ENCODE assay signal across 8 cellular contexts in genomic region chr13:19845758-19846157, GRCh38. TPM values are rescaled to one million over a fixed set of nuclear protein-coding genes. Genes with fewer than 3 reads are reported as not detected.
DNase-seq lines count a peak whose midpoint lies in the region; ATAC-seq, FAIRE-seq and TF ChIP-seq lines count a peak whose summit lies in the region.

No MANE protein-coding gene starts in this region.

- TF ChIP-seq CTCF in AG09319 (IDR thresholded peaks at IDR 0.05; ENCODE audit: low read depth, low read length) (no peak), GM12878 (IDR thresholded peaks at IDR 0.05 in 2 of 3, conservative IDR thresholded peaks at IDR 0.05 in 1 of 3; ENCODE audit: control insufficient read depth in 2 of 3, extremely low read depth in 1 of 3, insufficient read depth in 1 of 3, low read depth in 3 of 3, low read length in 3 of 3) (no peak), mesothelial cell of epicardium (IDR thresholded peaks at IDR 0.05; ENCODE audit: unreplicated experiment) (no peak)

- no peak for TF ChIP-seq RAD21 in GM12878 (IDR thresholded peaks at IDR 0.05; ENCODE audit: insufficient read depth, low read depth, low read length)

- H3K4me1 ChIP-seq in GM12878 (ENCODE audit: control insufficient read depth, insufficient read depth, low read length), result no peaks in the 10 kb centered on the region

- no peaks in the 10 kb centered on the region for H3K9me3 ChIP-seq in GM12878 (replicated peaks; ENCODE audit: control insufficient read depth, insufficient read depth, low read length)

- ATAC-seq in GM12878 (peak; percentile 67), HG02759 (IDR thresholded peaks at IDR 0.05; ENCODE audit: unreplicated experiment) (no peak)

- H3K9me3 Mint-ChIP-seq in mesothelial cell of epicardium, result no peaks in the 10 kb centered on the region

- CTCF ChIA-PET in GM12878 (lab: Yijun Ruan, JAX), result interaction anchor here (0.6 to 3.7 kb wide), 6 partner anchors 10 to 139 kb away, joined by 3 to 8 read pairs (median 4); partner anchors contain the start of gene ZMYM5

- H3K4me3 Mint-ChIP-seq in mesothelial cell of epicardium, result no peak overlapping the region

- peak overlapping the region; percentile 45 for H3K27ac Mint-ChIP-seq in mesothelial cell of epicardium

- POLR2A ChIA-PET in GM12878 (lab: Charles Lee), result interaction anchor here (0.6 to 1.0 kb wide), 4 partner anchors 12 to 199 kb away, joined by 3 to 7 read pairs (median 4); partner anchors contain the start of gene ZMYM5

- RAD21 ChIA-PET in GM12878 (lab: Charles Lee; ENCODE audit: unreplicated experiment), result interaction anchor here (0.6 kb wide), 2 partner anchors 16 to 46 kb away, joined by 3 read pairs; no protein-coding TSS in a partner anchor

- no peak overlapping the region for H3K9ac ChIP-seq in GM12878 (ENCODE audit: control insufficient read depth, insufficient read depth, low read length)

- peak; percentile 83 for DNase-seq in AG09319 (ENCODE audit: extremely low read depth, low read depth)
- DNase-seq in HK-2 (ENCODE audit: unreplicated experiment), result peak; percentile 20
- no peak for DNase-seq in GM12878 (ENCODE audit: low read depth, low spot score)
- no peak for DNase-seq in mesothelial cell of epicardium (ENCODE audit: low spot score in 2 of 2, unreplicated experiment in 2 of 2)
- DNase-seq in NCI-H2227 treated with DMSO at 0.1 percent for 48 hours (lab: John Stamatoyannopoulos, UW), result no peak
- no peak for DNase-seq in effector CD4-positive, alpha-beta T cell
- no peak for DNase-seq in COR-L47 (lab: John Stamatoyannopoulos, UW)

- no peak for TF ChIP-seq EP300 in GM12878 (IDR thresholded peaks at IDR 0.05; ENCODE audit: borderline replicate concordance in 1 of 2, control insufficient read depth in 1 of 2, low read depth in 2 of 2, low read length in 2 of 2)

- TSS peak; percentile 25 for BruUV-seq in GM12878 (replicated peaks; lab: Mats Ljungman, UMichigan)

- H3K4me2 ChIP-seq in GM12878 (ENCODE audit: control insufficient read depth, insufficient read depth), result no peak overlapping the region

- H3K4me1 Mint-ChIP-seq in mesothelial cell of epicardium, result peaks cover 4% of the 10 kb centered on the region

- peaks cover 13% of the 10 kb centered on the region for H3K36me3 Mint-ChIP-seq in mesothelial cell of epicardium

- TF ChIP-seq POLR2A in GM12878 (IDR thresholded peaks at IDR 0.05; ENCODE audit: low read depth, low read length), result no peak

- no peaks in the 10 kb centered on the region for H3K27me3 Mint-ChIP-seq in mesothelial cell of epicardium (ENCODE audit: low read depth)

- SMC1A ChIA-PET in GM12878 (lab: Charles Lee; ENCODE audit: uncharacterized antibody, unreplicated experiment), result interaction anchor here (1.0 to 1.4 kb wide), 2 partner anchors 16 to 23 kb away, joined by 3 to 6 read pairs; no protein-coding TSS in a partner anchor

- in situ Hi-C loops in GM12878 (cut with MboI), result no loop called here

- no peak overlapping the region for H2AFZ ChIP-seq in GM12878 (ENCODE audit: control insufficient read depth, low read depth, low read length)

- intact Hi-C loops in GM12878 (cut with micrococcal nuclease; ENCODE audit: unreplicated experiment), result no loop called here

- 69% methylated on average over 2 of the region's 2 CpGs for WGBS in GM12878 (ENCODE audit: insufficient coverage, insufficient replicate concordance, low lambda C conversion rate, missing lambda C conversion rate)

- peaks cover 8% of the 10 kb centered on the region for H3K79me2 ChIP-seq in GM12878 (ENCODE audit: control insufficient read depth, insufficient read depth, low read length)

- H4K20me1 ChIP-seq in GM12878 (ENCODE audit: control insufficient read depth, insufficient read depth), result no peaks in the 10 kb centered on the region; the same call in 1 of the 2 replicates

- no peak overlapping the region for H3K27ac ChIP-seq in GM12878 (ENCODE audit: control insufficient read depth, insufficient read depth)

- no peaks in the 10 kb centered on the region for H3K27me3 ChIP-seq in GM12878 (replicated peaks in 1 of 2; ENCODE audit: control insufficient read depth in 2 of 2, insufficient read depth in 2 of 2, low read length in 1 of 2)

- no peak for FAIRE-seq in GM12878 (lab: Jason Lieb, UNC)

- peaks cover 1 to 13% of the 10 kb centered on the region in 2 experiments; a peak in 2 of 4 replicates for H3K36me3 ChIP-seq in GM12878 (ENCODE audit: control insufficient read depth in 2 of 2, insufficient read depth in 2 of 2, low read length in 1 of 2)

- H3K4me3 ChIP-seq in GM12878, result no peak overlapping the region

TF ChIP-seq in GM12878, 131 proteins besides CTCF, POLR2A, EP300 and RAD21:
- TF ChIP-seq REST (IDR thresholded peaks at IDR 0.05; ENCODE audit: low read depth, low read length), result no peak

RNA-seq across cellular contexts. Expression of gene ZMYM5, which starts 17.7 kb away (rescaled TPM):
- total RNA-seq in GM12878 (2013; cell fraction: nucleolus; rRNA removed), result 52.4 and 59.0 TPM in 2 replicates
- total RNA-seq in GM12878 (2014; rRNA removed) (8.2 and 10.5 TPM in 2 replicates), GM12878 (2014; rRNA removed; fragmentation: Illumina TruSeq; extraction: Trizol) (13.3 and 14.1 TPM in 2 replicates), GM12878 (2021) (8.0 and 8.1 TPM in 2 replicates), mesothelial cell of epicardium (22.0 to 23.9 TPM (median 22.5 TPM) in 3 replicates)
- polyA plus RNA-seq in GM12878 (2011; ENCODE audit: low read depth), result 7.0 TPM
- polyA plus RNA-seq in GM12878 (2011; rRNA removed) (12.4 and 23.1 TPM in 2 replicates), GM12878 (2014; fragmentation: Illumina TruSeq; extraction: Trizol) (11.8 and 13.9 TPM in 2 replicates), GM12878 (2014; fragmentation: Nextera tagmentation; extraction: Ambion mirVana) (1 to 10 TPM; 7.7 to 9.4 TPM), GM12878 (2014; rRNA removed) (5.3 and 7.1 TPM in 2 replicates), GM12878 (2016; fragmentation: Nextera tagmentation; extraction: Ambion mirVana) (10 to 100 TPM; 13.2 to 13.7 TPM)
- polyA plus RNA-seq in GM12878 (2011; cell fraction: cytosol; rRNA removed), result 2.9 and 4.6 TPM in 2 replicates
- polyA plus RNA-seq in GM12878 (2011; cell fraction: nucleus; rRNA removed), result 6.6 and 6.8 TPM in 2 replicates
- 9.1 and 11.2 TPM in 2 replicates for polyA plus RNA-seq in GM12878 (2012)
- polyA minus RNA-seq in GM12878 (2011; rRNA and poly(A)+ RNA removed), result 6.6 and 11.8 TPM in 2 replicates
- polyA minus RNA-seq in GM12878 (2011; cell fraction: cytosol; rRNA and poly(A)+ RNA removed), result 2.3 and 4.3 TPM in 2 replicates
- polyA minus RNA-seq in GM12878 (2011; cell fraction: nucleus; rRNA and poly(A)+ RNA removed), result 5.4 and 6.0 TPM in 2 replicates

Comparison
In these comparisons a context has a peak if more than half of its experiments do, and no peak if none do; other contexts are left out.
1. DNase-seq: peak in AG09319 (single experiment) and HK-2 (single experiment); none in GM12878 (single experiment), mesothelial cell of epicardium (0 of 2), NCI-H2227 treated with DMSO at 0.1 percent for 48 hours (single experiment), effector CD4-positive, alpha-beta T cell (single experiment) and COR-L47 (single experiment).